ENCODE assay signal across 14 cellular contexts in the genomic region with DNA sequence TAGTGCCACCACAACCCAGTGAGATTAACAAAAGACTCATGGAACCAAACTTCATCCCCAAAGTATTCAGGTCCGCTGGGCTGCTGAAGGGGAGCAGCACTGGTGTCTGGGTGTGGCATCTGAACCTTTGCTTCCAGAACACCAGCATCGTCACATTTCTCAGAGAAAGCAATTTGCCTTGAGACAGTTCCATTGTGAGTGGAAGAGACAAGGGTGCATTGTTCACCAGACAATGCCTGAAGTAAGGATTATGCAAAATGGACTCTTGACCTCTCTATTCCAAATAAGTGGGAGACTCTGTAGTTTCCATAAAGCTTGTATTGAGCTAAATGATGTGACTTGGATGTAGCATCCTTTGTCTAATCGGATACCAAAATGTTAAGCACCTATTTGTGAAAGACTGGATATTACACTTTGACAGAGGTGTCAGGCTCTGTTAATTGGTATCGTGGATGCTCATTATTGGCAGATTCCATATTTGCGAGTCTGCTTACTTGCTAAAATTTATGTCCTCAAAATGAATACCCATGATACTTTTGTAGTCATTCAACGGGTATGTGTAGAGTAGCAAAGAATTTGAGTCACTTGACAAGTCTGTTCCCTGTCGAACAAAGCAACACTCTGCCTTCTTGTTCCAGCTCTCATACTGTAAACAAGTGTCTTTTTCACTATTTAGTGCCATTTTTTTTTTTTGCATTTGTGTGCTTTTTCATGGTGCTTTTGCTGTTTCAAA.
"Had no signal": no experiment of that assay in that cellular context is flagged by ENCODE, and none has a peak within 500 bp of the region (broad histone marks: within the 10 kb centered on the region; RNA-seq: fewer than 3 reads in every experiment).

No MANE protein-coding gene starts in this region.

- H3K9me3 ChIP-seq: ovary, upper lobe of right lung had no signal

- DNase-seq: activated naive CD4-positive, alpha-beta T cell treated with anti-CD3 and anti-CD28 coated beads, Interleukin-2, amount 50 U/mL, for 16 hours; activated T-cell treated with anti-CD3 and anti-CD28 coated beads, Interleukin-2, amount 50 U/mL, for 1 hour; endodermal cell; glutamatergic neuron; immature natural killer cell; nephron progenitor cell; ovary; spleen; stimulated activated CD4-positive, alpha-beta T cell treated with anti-CD3 and anti-CD28 coated beads, Interleukin-2, amount 100 ng/mL, for 24 hours; stimulated activated naive B cell treated with anti-CD40 and anti-IgM and Interleukin-4, amounts not matched to agents 10 μg/mL and 1 μg/mL and 100 μg/mL, for 72 hours; upper lobe of right lung had no signal

- H3K4me1 ChIP-seq: upper lobe of right lung had no signal

- H3K27ac ChIP-seq: brain microvascular endothelial cell, ovary, spleen, upper lobe of right lung had no signal

- H3K4me3 ChIP-seq: ovary, spleen, upper lobe of right lung had no signal

- H3K27me3 ChIP-seq: brain microvascular endothelial cell, ovary, spleen, upper lobe of right lung had no signal

- H3K36me3 ChIP-seq: brain microvascular endothelial cell, ovary had no signal

- ATAC-seq: activated CD4-positive, CD25-positive, alpha-beta regulatory T cell treated with anti-CD3 and anti-CD28 coated beads, Interleukin-2, amount 50 U/mL, for 24 hours; left lobe of liver; stimulated activated naive B cell treated with anti-CD40 and anti-IgM and Interleukin-4, amounts not matched to agents 10 μg/mL and 1 μg/mL and 100 μg/mL, for 72 hours; upper lobe of right lung had no signal
